In genomic region chr11:128559496-128560103, GRCh38 we compare ENCODE assay signal across 1 cellular context.
TF ChIP-seq lines count a peak whose summit lies in the region.

No MANE protein-coding gene starts in this region.

TF ChIP-seq in IMR-90, 13 proteins besides CTCF, POLR2A, EP300 and RAD21:
- TF ChIP-seq USF2 (IDR thresholded peaks at IDR 0.05; ENCODE audit: low read depth, low read length) (no peak), ELK1 (IDR thresholded peaks at IDR 0.05; ENCODE audit: borderline replicate concordance, low read depth, low read length) (no peak), MXI1 (IDR thresholded peaks at IDR 0.05; ENCODE audit: borderline replicate concordance, low read depth, low read length) (no peak), MAZ (IDR thresholded peaks at IDR 0.05; ENCODE audit: borderline replicate concordance, low read depth, low read length) (no peak), NFE2L2 (IDR thresholded peaks at IDR 0.05; ENCODE audit: low read depth, low read length) (no peak), RFX5 (IDR thresholded peaks at IDR 0.05; ENCODE audit: low read depth, low read length) (no peak), SMC3 (IDR thresholded peaks at IDR 0.05; ENCODE audit: low read depth, low read length) (no peak), MAFK (IDR thresholded peaks at IDR 0.05; ENCODE audit: low read depth, low read length) (no peak), CEBPB (IDR thresholded peaks at IDR 0.05; ENCODE audit: low read depth, low read length) (no peak), BHLHE40 (IDR thresholded peaks at IDR 0.05; ENCODE audit: low read depth, low read length) (no peak), RCOR1 (IDR thresholded peaks at IDR 0.05; ENCODE audit: insufficient replicate concordance, low read length) (no peak), FOS (IDR thresholded peaks at IDR 0.05; ENCODE audit: low read depth, low read length) (no peak), CHD1 (IDR thresholded peaks at IDR 0.05; ENCODE audit: low read depth, low read length) (no peak)
